Comparison of ENCODE assay signal across 8 cellular contexts in genomic region chr10:77926566-77927342, GRCh38. TPM values are rescaled to one million over a fixed set of nuclear protein-coding genes. Genes with fewer than 3 reads are reported as not detected.
DNase-seq lines count a peak whose midpoint lies in the region; ATAC-seq, FAIRE-seq and TF ChIP-seq lines count a peak whose summit lies in the region.

DLG5 (minus strand) TSS chr10:77926755; CDS start chr10:77926520, 235 bp downstream.

- no peak for TF ChIP-seq CTCF in VCaP (conservative IDR thresholded peaks at IDR 0.05)
- TF ChIP-seq CTCF in endothelial cell of umbilical vein (IDR thresholded peaks at IDR 0.05; ENCODE audit: extremely low read depth in 1 of 2, insufficient read depth in 1 of 2, low read depth in 1 of 2, low read length in 2 of 2): no peak
- no peak for TF ChIP-seq CTCF in suprapubic skin (IDR thresholded peaks at IDR 0.05)

- WGBS in suprapubic skin: 0% methylated on average over 5 of the region's 95 CpGs

- no peaks in the 10 kb centered on the region for H3K9me1 ChIP-seq in endothelial cell of umbilical vein (replicated peaks; ENCODE audit: control insufficient read depth, extremely low read depth, insufficient read depth, low read length)

- peak within 1 kb of the TSS; percentile 93 for H3K4me2 ChIP-seq in endothelial cell of umbilical vein (ENCODE audit: insufficient read depth, low read length)

- no peak for FAIRE-seq in endothelial cell of umbilical vein (lab: Jason Lieb, UNC)

- H3K9me3 ChIP-seq in endothelial cell of umbilical vein (replicated peaks; ENCODE audit: control insufficient read depth, insufficient read depth, low read length): no peaks in the 10 kb centered on the region
- H3K9me3 ChIP-seq in suprapubic skin: no peaks in the 10 kb centered on the region

- peak; percentile 40 for TF ChIP-seq POLR2A in endothelial cell of umbilical vein (IDR thresholded peaks at IDR 0.05; ENCODE audit: low read depth, low read length)
- peak in 1 of 2 donors; percentile 19 for TF ChIP-seq POLR2A in suprapubic skin (IDR thresholded peaks at IDR 0.05)

- H3K9ac ChIP-seq in endothelial cell of umbilical vein (replicated peaks; ENCODE audit: extremely low read depth, insufficient read depth, low read length): peak within 1 kb of the TSS; percentile 38

- H3K27me3 ChIP-seq in endothelial cell of umbilical vein (ENCODE audit: control insufficient read depth in 2 of 2, insufficient read depth in 2 of 2, low read length in 2 of 2) (peaks cover 21 to 26% of the 10 kb centered on the region in 2 experiments), suprapubic skin (no peaks in the 10 kb centered on the region)

- H3K36me3 ChIP-seq in endothelial cell of umbilical vein (ENCODE audit: control insufficient read depth in 2 of 2, extremely low read depth in 1 of 2, insufficient read depth in 2 of 2, low read length in 2 of 2): no peaks in the 10 kb centered on the region
- no peaks in the 10 kb centered on the region for H3K36me3 ChIP-seq in suprapubic skin

- H3K27ac ChIP-seq in VCaP (peak within 1 kb of the TSS; percentile 80), endothelial cell of umbilical vein (ENCODE audit: insufficient read depth, low read depth, low read length) (no peak within 1 kb of the TSS), suprapubic skin (peak within 1 kb of the TSS; percentile 86)

- intact Hi-C loops in endothelial cell of umbilical vein (cut with micrococcal nuclease): loop anchor here (2.0 to 5.0 kb wide), 3 partner anchors 48 to 101 kb away; partner anchors contain the start of gene POLR3A

- peaks cover 25% of the 10 kb centered on the region for H3K79me2 ChIP-seq in endothelial cell of umbilical vein (ENCODE audit: control insufficient read depth, insufficient read depth, low read length)

- H3K4me1 ChIP-seq in endothelial cell of umbilical vein (ENCODE audit: control insufficient read depth, extremely low read depth, insufficient read depth, low read length) (peaks cover 14% of the 10 kb centered on the region), suprapubic skin (peaks cover 49% of the 10 kb centered on the region)

- no TSS peak for BruUV-seq in endothelial cell of umbilical vein (replicated peaks; lab: Mats Ljungman, UMichigan)

- dilution Hi-C loops in endothelial cell of umbilical vein (cut with MboI; ENCODE audit: extremely low pct_ligation_motif_present, low sequenced_read_pairs): no loop called here

- DNase-seq in CD1c-positive myeloid dendritic cell (ENCODE audit: extremely low spot score) (peak; percentile 21), endothelial cell of umbilical vein (ENCODE audit: low read depth, low spot score) (peak; percentile 26), mesenteric fat pad (ENCODE audit: low spot score) (no peak), suprapubic skin (ENCODE audit: low spot score in 2 of 2) (peak; percentile 74 to 85), NCI-H1694 treated with DMSO at 0.1 percent for 48 hours (lab: John Stamatoyannopoulos, UW) (no peak)

- CTCF ChIA-PET in endothelial cell of umbilical vein (lab: Charles Lee): interaction anchor here (1.0 to 2.3 kb wide), 6 partner anchors 8 to 80 kb away, joined by 4 to 12 read pairs (median 6); no protein-coding TSS in a partner anchor

- POLR2A ChIA-PET in endothelial cell of umbilical vein (lab: Charles Lee): no interaction called here

- peak within 1 kb of the TSS; percentile 47 to 75 (median 53) for H3K4me3 ChIP-seq in endothelial cell of umbilical vein (replicated peaks in 1 of 3; ENCODE audit: insufficient read depth in 1 of 3, low read depth in 1 of 3, low read length in 3 of 3)
- H3K4me3 ChIP-seq in suprapubic skin: peak within 1 kb of the TSS; percentile 89

- no peak for TF ChIP-seq EP300 in suprapubic skin (IDR thresholded peaks at IDR 0.05)

- H4K20me1 ChIP-seq in endothelial cell of umbilical vein (replicated peaks; ENCODE audit: control insufficient read depth, extremely low read depth, insufficient read depth, low read length): no peaks in the 10 kb centered on the region

- H2AFZ ChIP-seq in endothelial cell of umbilical vein (ENCODE audit: low read depth, low read length): peak within 1 kb of the TSS; percentile 75

- ATAC-seq in GM19043 (IDR thresholded peaks at IDR 0.05; ENCODE audit: low read depth, unreplicated experiment) (peak; percentile 53), HG03558 (IDR thresholded peaks at IDR 0.05; ENCODE audit: extremely low read depth, unreplicated experiment) (peak; percentile 27)

TF ChIP-seq in endothelial cell of umbilical vein, 7 proteins besides CTCF, POLR2A, EP300 and RAD21:
- no peak for TF ChIP-seq POLR2AphosphoS5 (IDR thresholded peaks at IDR 0.05; ENCODE audit: insufficient read depth, low read depth, low read length)
- TF ChIP-seq FOS (IDR thresholded peaks at IDR 0.05; ENCODE audit: borderline replicate concordance, insufficient read depth, low read length): no peak
- TF ChIP-seq GATA2 (IDR thresholded peaks at IDR 0.05; ENCODE audit: insufficient read depth, insufficient read length, low read depth, low read length): no peak
- no peak for TF ChIP-seq JUN (IDR thresholded peaks at IDR 0.05; ENCODE audit: borderline replicate concordance, insufficient read depth, insufficient read length, low read depth)
- TF ChIP-seq MYC (IDR thresholded peaks at IDR 0.05; ENCODE audit: low read depth, low read length): no peak
- no peak for TF ChIP-seq EZH2 (IDR thresholded peaks at IDR 0.05; ENCODE audit: borderline replicate concordance, low read depth, low read length, severe bottlenecking)
- no peak for TF ChIP-seq MAX (IDR thresholded peaks at IDR 0.05; ENCODE audit: insufficient read depth, insufficient read length)
TF ChIP-seq in endothelial cell of umbilical vein: peak in this region for 0.

RNA-seq across cellular contexts. Expression of gene DLG5, which starts in this region (rescaled TPM):
- total RNA-seq in endothelial cell of umbilical vein (23.1 and 24.9 TPM in 2 replicates), mesenteric fat pad (30.6 TPM), suprapubic skin (100 to 1,000 TPM; 117 to 196 (median 147) TPM)
- 10.6 and 12.3 TPM in 2 replicates for polyA plus RNA-seq in endothelial cell of umbilical vein
- 12.0 and 14.3 TPM in 2 replicates for polyA plus RNA-seq in endothelial cell of umbilical vein (2011; cell fraction: cytosol; rRNA removed)
- polyA plus RNA-seq in endothelial cell of umbilical vein (2011; cell fraction: nucleus; rRNA removed): 63.8 and 71.5 TPM in 2 replicates
- 16.0 and 16.7 TPM in 2 replicates for polyA plus RNA-seq in endothelial cell of umbilical vein (2012)
- polyA minus RNA-seq in endothelial cell of umbilical vein: 24.8 and 28.3 TPM in 2 replicates
- 11.2 TPM for polyA minus RNA-seq in endothelial cell of umbilical vein (2011; cell fraction: cytosol; rRNA and poly(A)+ RNA removed)
- polyA minus RNA-seq in endothelial cell of umbilical vein (2011; cell fraction: nucleus; rRNA and poly(A)+ RNA removed): 36.7 and 40.3 TPM in 2 replicates

Comparison
In these comparisons a context has a peak if more than half of its experiments do, and no peak if none do; other contexts are left out.
1. DNase-seq: peak in CD1c-positive myeloid dendritic cell (single experiment), endothelial cell of umbilical vein (single experiment) and suprapubic skin (2 of 2); none in mesenteric fat pad (single experiment) and NCI-H1694 treated with DMSO at 0.1 percent for 48 hours (single experiment).